Comparison of ENCODE assay signal across 1 cellular context in genomic region chr11:118232659-118233058, GRCh38.
TF ChIP-seq lines count a peak whose summit lies in the region.

No MANE protein-coding gene starts in this region.

TF ChIP-seq in HCT116, 20 proteins besides CTCF, POLR2A, EP300 and RAD21:
- TF ChIP-seq TCF7L2 (IDR thresholded peaks at IDR 0.05; ENCODE audit: borderline replicate concordance, extremely low read depth, insufficient read depth, insufficient read length) (no peak), FOSL1 (IDR thresholded peaks at IDR 0.05; ENCODE audit: low read depth) (peak; percentile 93), POLR2AphosphoS5 (IDR thresholded peaks at IDR 0.05; ENCODE audit: low read depth, low read length) (peak; percentile 56; the same call in 1 of the 2 replicates), CEBPB (IDR thresholded peaks at IDR 0.05; ENCODE audit: low read depth) (peak; percentile 76), ZBTB33 (IDR thresholded peaks at IDR 0.05; ENCODE audit: extremely low read depth, insufficient replicate concordance, low read length) (peak; percentile 43), EZH2phosphoT487 (IDR thresholded peaks at IDR 0.05; ENCODE audit: borderline replicate concordance) (no peak), SRF (IDR thresholded peaks at IDR 0.05; ENCODE audit: low read depth) (no peak), REST (IDR thresholded peaks at IDR 0.05; ENCODE audit: low read depth) (no peak), ATF3 (IDR thresholded peaks at IDR 0.05) (no peak), YY1 (IDR thresholded peaks at IDR 0.05; ENCODE audit: extremely low read depth, insufficient replicate concordance, low read depth, low read length) (no peak), JUND (IDR thresholded peaks at IDR 0.05) (peak; percentile 94), SIN3A (IDR thresholded peaks at IDR 0.05; ENCODE audit: low read depth) (peak; percentile 94), ZFX (IDR thresholded peaks at IDR 0.05) (no peak), EZH2 (IDR thresholded peaks at IDR 0.05) (no peak), EGR1 (IDR thresholded peaks at IDR 0.05; ENCODE audit: low read depth) (peak; percentile 60), ZNF274 (IDR thresholded peaks at IDR 0.05; ENCODE audit: low read depth, low read length) (no peak), SP1 (IDR thresholded peaks at IDR 0.05; ENCODE audit: low read depth) (peak; percentile 90), CBX3 (IDR thresholded peaks at IDR 0.05; ENCODE audit: low read depth) (peak; percentile 76), ELF1 (IDR thresholded peaks at IDR 0.05; ENCODE audit: borderline replicate concordance, low read depth) (no peak; the same call in 1 of the 2 replicates), MAX (IDR thresholded peaks at IDR 0.05) (peak; percentile 79)
